ENCODE assay signal across 18 cellular contexts in the genomic region with DNA sequence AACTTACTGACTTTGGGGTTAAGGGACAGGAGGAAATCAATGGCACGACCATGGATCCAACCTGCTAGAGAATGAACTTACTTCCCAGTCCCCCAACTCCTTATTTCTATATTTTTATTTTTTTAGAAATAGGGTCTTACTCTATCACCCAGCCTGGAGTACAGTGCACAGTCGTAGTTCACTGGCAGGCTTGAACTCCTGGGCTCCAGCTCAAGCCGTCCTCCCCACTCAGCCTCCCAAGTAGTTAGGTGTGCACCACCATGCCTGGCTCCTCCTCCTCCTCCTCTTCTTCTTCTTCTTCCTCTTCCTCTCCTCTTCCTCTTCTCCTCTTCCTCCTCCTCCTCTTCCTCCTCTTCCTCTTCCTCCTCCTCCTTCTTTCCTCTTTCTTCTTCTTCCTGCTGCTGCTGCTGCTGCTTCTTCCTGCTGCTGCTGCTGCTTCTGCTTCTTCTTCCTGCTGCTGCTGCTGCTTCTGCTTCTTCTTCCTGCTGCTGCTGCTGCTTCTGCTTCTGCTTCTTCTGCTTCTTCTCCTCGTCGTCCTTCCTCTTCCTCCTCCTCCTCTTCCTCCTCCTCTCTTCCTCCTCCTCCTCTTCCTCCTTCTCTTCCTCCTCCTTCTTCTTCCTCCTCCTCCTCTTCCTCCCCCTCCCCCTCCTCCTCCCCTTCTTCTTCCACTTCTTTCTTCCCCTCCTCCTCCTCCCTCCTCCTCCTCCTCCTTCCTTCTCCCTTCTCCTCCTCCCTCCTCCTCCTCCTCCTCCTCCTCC.
DNase-seq lines count a peak whose midpoint lies in the region; ATAC-seq, FAIRE-seq and TF ChIP-seq lines count a peak whose summit lies in the region.
"Had no signal": no experiment of that assay in that cellular context is flagged by ENCODE, and none has a peak within 500 bp of the region (broad histone marks: within the 10 kb centered on the region; RNA-seq: fewer than 3 reads in every experiment).

No MANE protein-coding gene starts in this region.

- no peak overlapping the region for H3K4me3 Mint-ChIP-seq in CD4-positive, alpha-beta T cell
- H3K4me3 Mint-ChIP-seq in activated CD8-positive, alpha-beta T cell treated with anti-CD3 and anti-CD28 coated beads for 36 hours = no peak overlapping the region
- peak overlapping the region in 3 of 10 donors; percentile 9 to 48 (median 33) for H3K4me3 Mint-ChIP-seq in naive thymus-derived CD8-positive, alpha-beta T cell

- H3K4me3 ChIP-seq in OCI-LY7 (ENCODE audit: low read depth, low read length, poor library complexity, severe bottlenecking) = no peak overlapping the region
- H3K4me3 ChIP-seq in vagina = no peak overlapping the region

- no peak for TF ChIP-seq CTCF in CD4-positive, alpha-beta T cell (IDR thresholded peaks at IDR 0.05)
- TF ChIP-seq CTCF in activated CD8-positive, alpha-beta T cell treated with anti-CD3 and anti-CD28 coated beads for 36 hours (IDR thresholded peaks at IDR 0.05) = no peak
- no peak for TF ChIP-seq CTCF in OCI-LY7 (conservative IDR thresholded peaks at IDR 0.05; ENCODE audit: low read length)
- TF ChIP-seq CTCF in vagina (IDR thresholded peaks at IDR 0.05) = no peak

- intact Hi-C loops in CD4-positive, alpha-beta T cell (cut with DNase I, micrococcal nuclease) = no loop called here
- intact Hi-C loops in activated CD8-positive, alpha-beta T cell treated with anti-CD3 and anti-CD28 coated beads for 36 hours (cut with micrococcal nuclease) = no loop called here
- intact Hi-C loops in OCI-LY7 (cut with micrococcal nuclease; ENCODE audit: unreplicated experiment) (no loop called here), vagina (cut with DNase I) (no loop called here)

- H3K79me2 ChIP-seq in OCI-LY7 (ENCODE audit: insufficient read depth, low read depth, low read length) = no peaks in the 10 kb centered on the region

- H3K27ac Mint-ChIP-seq in CD4-positive, alpha-beta T cell = peak overlapping the region; percentile 74
- peak overlapping the region; percentile 20 for H3K27ac Mint-ChIP-seq in activated CD8-positive, alpha-beta T cell treated with anti-CD3 and anti-CD28 coated beads for 36 hours
- H3K27ac Mint-ChIP-seq in naive thymus-derived CD8-positive, alpha-beta T cell = peak overlapping the region in 8 of 10 donors; percentile 25 to 91 (median 68)

- no peak for DNase-seq in CD4-positive, alpha-beta T cell
- DNase-seq in HTR-8/SVneo (ENCODE audit: insufficient read length, low spot score) (no peak), OCI-LY7 (ENCODE audit: low spot score) (no peak), vagina (ENCODE audit: extremely low spot score in 2 of 2) (no peak)
- no peak for DNase-seq in activated CD8-positive, alpha-beta T cell treated with anti-CD3 and anti-CD28 coated beads for 36 hours
- DNase-seq in naive thymus-derived CD8-positive, alpha-beta T cell = no peak
- DNase-seq: activated CD4-positive, alpha-beta T cell treated with anti-CD3 and anti-CD28 coated beads for 48 hours; activated CD8-positive, alpha-beta memory T cell treated with anti-CD3 and anti-CD28 coated beads, Interleukin-2, amount 50 U/mL, for 4 hours; GOT3; head of caudate nucleus; left ventricle myocardium superior; NCI-H1436; NCI-H526 treated with DMSO at 0.1 percent for 48 hours; nucleus accumbens; T1000 had no signal

- H3K36me3 Mint-ChIP-seq in CD4-positive, alpha-beta T cell (ENCODE audit: low read depth) = no peaks in the 10 kb centered on the region
- H3K36me3 Mint-ChIP-seq in activated CD8-positive, alpha-beta T cell treated with anti-CD3 and anti-CD28 coated beads for 36 hours (ENCODE audit: low read depth) = no peaks in the 10 kb centered on the region
- no peaks in the 10 kb centered on the region for H3K36me3 Mint-ChIP-seq in naive thymus-derived CD8-positive, alpha-beta T cell

- H2AFZ ChIP-seq in OCI-LY7 (ENCODE audit: low read length) = no peak overlapping the region

- no peak for TF ChIP-seq POLR2A in vagina (IDR thresholded peaks at IDR 0.05)

- no peaks in the 10 kb centered on the region for H3K9me3 ChIP-seq in CD4-positive, alpha-beta T cell (ENCODE audit: control insufficient read depth, low read length)
- H3K9me3 ChIP-seq in OCI-LY7 (ENCODE audit: low read length) (no peaks in the 10 kb centered on the region), vagina (no peaks in the 10 kb centered on the region)

- no peaks in the 10 kb centered on the region for H3K36me3 ChIP-seq in OCI-LY7 (ENCODE audit: insufficient read depth, low read length)
- no peaks in the 10 kb centered on the region for H3K36me3 ChIP-seq in vagina

- H4K20me1 ChIP-seq in OCI-LY7 (ENCODE audit: insufficient read depth, low read length) = no peaks in the 10 kb centered on the region

- no peaks in the 10 kb centered on the region for H3K27me3 ChIP-seq in CD4-positive, alpha-beta T cell (ENCODE audit: control insufficient read depth, insufficient read depth, low read length)
- H3K27me3 ChIP-seq in vagina = no peaks in the 10 kb centered on the region

- no TSS peak for BruUV-seq in OCI-LY7 (replicated peaks; lab: Mats Ljungman, UMichigan)

- peak; percentile 63 for FAIRE-seq in HTR-8/SVneo (lab: Jason Lieb, UNC)
- FAIRE-seq: astrocyte, endometrium had no signal

- no peak overlapping the region for H3K4me2 ChIP-seq in OCI-LY7 (ENCODE audit: low read length)

- H3K9me2 ChIP-seq in OCI-LY7 (ENCODE audit: insufficient read depth, low read length) = no peaks in the 10 kb centered on the region

- no peaks in the 10 kb centered on the region for H3K27me3 Mint-ChIP-seq in CD4-positive, alpha-beta T cell
- H3K27me3 Mint-ChIP-seq in activated CD8-positive, alpha-beta T cell treated with anti-CD3 and anti-CD28 coated beads for 36 hours = no peaks in the 10 kb centered on the region
- no peaks in the 10 kb centered on the region for H3K27me3 Mint-ChIP-seq in naive thymus-derived CD8-positive, alpha-beta T cell

- ATAC-seq in CD4-positive, alpha-beta T cell (ENCODE audit: poor library complexity) = no peak
- ATAC-seq in activated CD8-positive, alpha-beta T cell treated with anti-CD3 and anti-CD28 coated beads for 36 hours = no peak
- ATAC-seq in naive thymus-derived CD8-positive, alpha-beta T cell = no peak
- ATAC-seq in HG03135 (IDR thresholded peaks at IDR 0.05; ENCODE audit: unreplicated experiment) = no peak
- ATAC-seq: left ventricle myocardium superior had no signal

- no peaks in the 10 kb centered on the region for H3K9me3 Mint-ChIP-seq in CD4-positive, alpha-beta T cell
- H3K9me3 Mint-ChIP-seq in activated CD8-positive, alpha-beta T cell treated with anti-CD3 and anti-CD28 coated beads for 36 hours = no peaks in the 10 kb centered on the region
- no peaks in the 10 kb centered on the region for H3K9me3 Mint-ChIP-seq in naive thymus-derived CD8-positive, alpha-beta T cell

- H3K4me1 ChIP-seq in OCI-LY7 (ENCODE audit: insufficient read depth, low read length, poor library complexity, severe bottlenecking) = peaks cover 33% of the 10 kb centered on the region
- H3K4me1 ChIP-seq in vagina = peaks cover 12% of the 10 kb centered on the region

- no peak overlapping the region for H3K27ac ChIP-seq in CD4-positive, alpha-beta T cell (ENCODE audit: low read depth, low read length)
- H3K27ac ChIP-seq in OCI-LY7 (ENCODE audit: low read depth, low read length, poor library complexity, severe bottlenecking) = no peak overlapping the region
- H3K27ac ChIP-seq in vagina = no peak overlapping the region

- CTCF ChIA-PET in CD4-positive, alpha-beta T cell (lab: Charles Lee) = no interaction called here
- CTCF ChIA-PET in activated CD8-positive, alpha-beta T cell treated with anti-CD3 and anti-CD28 coated beads for 36 hours (lab: Charles Lee) = interaction anchor here (1.1 kb wide), 1 partner anchor 8 kb away, joined by 3 read pairs; no protein-coding TSS in a partner anchor
- CTCF ChIA-PET in OCI-LY7 (lab: Charles Lee; ENCODE audit: unreplicated experiment) = no interaction called here

- POLR2A ChIA-PET in CD4-positive, alpha-beta T cell (lab: Charles Lee) = no interaction called here
- POLR2A ChIA-PET in activated CD8-positive, alpha-beta T cell treated with anti-CD3 and anti-CD28 coated beads for 36 hours (lab: Charles Lee) = no interaction called here
- POLR2A ChIA-PET in naive thymus-derived CD8-positive, alpha-beta T cell (lab: Charles Lee) = no interaction called here
- POLR2A ChIA-PET in OCI-LY7 (lab: Charles Lee) = interaction anchor here (0.6 kb wide), 1 partner anchor 14 kb away, joined by 3 read pairs; no protein-coding TSS in a partner anchor

- peaks cover 35% of the 10 kb centered on the region for H3K4me1 Mint-ChIP-seq in CD4-positive, alpha-beta T cell (ENCODE audit: low read depth)
- H3K4me1 Mint-ChIP-seq in activated CD8-positive, alpha-beta T cell treated with anti-CD3 and anti-CD28 coated beads for 36 hours (ENCODE audit: low read depth) = peaks cover 28% of the 10 kb centered on the region
- peaks cover 15 to 42% (median 35%) of the 10 kb centered on the region in 4 donors for H3K4me1 Mint-ChIP-seq in naive thymus-derived CD8-positive, alpha-beta T cell

Comparison
In these comparisons a context has a peak if more than half of its experiments do, and no peak if none do; other contexts are left out.
1. H3K27ac Mint-ChIP-seq: peak in every context shown above with its lines; median percentile 74 in CD4-positive, alpha-beta T cell; 68 in naive thymus-derived CD8-positive, alpha-beta T cell; 20 in activated CD8-positive, alpha-beta T cell treated with anti-CD3 and anti-CD28 coated beads for 36 hours.